ENCODE assay signal across 22 cellular contexts in the genomic region with DNA sequence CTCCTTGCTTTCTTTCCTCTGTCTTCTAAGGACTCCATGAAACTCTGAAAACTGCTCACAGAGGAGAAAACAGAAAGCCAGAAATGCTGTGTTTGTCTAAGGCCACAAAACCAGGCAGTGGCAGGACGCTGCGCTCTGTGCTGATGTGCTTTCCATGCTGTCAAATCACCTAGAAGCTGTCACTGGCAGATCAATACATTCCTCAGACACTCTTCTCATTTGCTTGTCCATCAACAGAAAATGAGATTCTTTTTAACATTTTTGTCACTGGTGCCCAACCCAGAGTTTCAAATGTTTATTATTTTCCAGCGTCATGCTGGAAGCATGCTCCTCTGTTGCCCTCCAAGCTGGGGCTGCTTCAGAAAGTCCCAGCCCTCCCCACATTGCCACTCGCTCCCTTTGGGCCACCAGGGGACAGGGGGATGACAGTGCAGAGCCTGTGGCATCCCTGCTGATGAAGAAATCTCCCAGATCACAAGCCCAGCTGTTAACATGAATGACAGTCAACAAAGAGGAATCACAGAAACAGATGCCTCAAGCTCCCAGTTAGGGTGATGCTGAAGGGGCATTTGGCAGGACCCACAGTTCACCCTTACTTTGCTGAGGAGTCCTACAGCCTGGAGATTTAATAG.
DNase-seq lines count a peak whose midpoint lies in the region; ATAC-seq and TF ChIP-seq lines count a peak whose summit lies in the region.
"Had no signal": no experiment of that assay in that cellular context is flagged by ENCODE, and none has a peak within 500 bp of the region (broad histone marks: within the 10 kb centered on the region; RNA-seq: fewer than 3 reads in every experiment).

No MANE protein-coding gene starts in this region.

- H3K27me3 ChIP-seq in A673 (replicated peaks; ENCODE audit: insufficient read depth, low read depth, low read length, poor library complexity) = no peaks in the 10 kb centered on the region
- H3K27me3 ChIP-seq in trophoblast cell (ENCODE audit: insufficient read depth, low read length) = no peaks in the 10 kb centered on the region
- H3K27me3 ChIP-seq: BLaER1 had no signal

- no TSS peak for BruUV-seq in A673 (replicated peaks; lab: Mats Ljungman, UMichigan)

- H4K8ac ChIP-seq in trophoblast cell (ENCODE audit: low read depth, low read length) = no peak overlapping the region

- no peaks in the 10 kb centered on the region for H3K9me3 Mint-ChIP-seq in endothelial cell (ENCODE audit: unreplicated experiment)

- no peak overlapping the region for H2BK5ac ChIP-seq in trophoblast cell (ENCODE audit: low read depth, low read length, poor library complexity)

- H3K4me1 ChIP-seq in A673 (ENCODE audit: insufficient read depth, low read length, poor library complexity, severe bottlenecking) (peaks cover 35% of the 10 kb centered on the region), mesodermal cell (ENCODE audit: control insufficient read depth, insufficient read depth, low read length, poor library complexity, severe bottlenecking) (no peaks in the 10 kb centered on the region), trophoblast cell (ENCODE audit: control insufficient read depth in 1 of 2, insufficient read depth in 2 of 2, low read length in 2 of 2) (peaks cover 0 to 2% of the 10 kb centered on the region in 2 experiments)
- H3K4me1 ChIP-seq: BLaER1 had no signal

- TF ChIP-seq CTCF in A673 (conservative IDR thresholded peaks at IDR 0.05; ENCODE audit: low read depth, low read length) (0 out of 2 replicates have a peak, but pooled peaks have one; percentile 11), endothelial cell (IDR thresholded peaks at IDR 0.05; ENCODE audit: unreplicated experiment) (no peak)

- peaks cover 3% of the 10 kb centered on the region for H3K4me1 Mint-ChIP-seq in endothelial cell (ENCODE audit: unreplicated experiment)
- H3K4me1 Mint-ChIP-seq: CD4-positive, CD25-positive, alpha-beta regulatory T cell had no signal

- H3K9ac ChIP-seq in SK-N-MC (ENCODE audit: insufficient read length) (no peak overlapping the region), trophoblast cell (ENCODE audit: low read length) (peak overlapping the region; percentile 29)
- H3K9ac ChIP-seq: BLaER1, GM23248 had no signal

- ATAC-seq in HG03108 (IDR thresholded peaks at IDR 0.05; ENCODE audit: unreplicated experiment) (no peak), GM19452 (IDR thresholded peaks at IDR 0.05; ENCODE audit: unreplicated experiment) (no peak)

- CTCF ChIA-PET in A673 (lab: Charles Lee) = no interaction called here

- no peak overlapping the region for H3K4ac ChIP-seq in trophoblast cell (ENCODE audit: low read depth, low read length)

- DNase-seq in A673 (ENCODE audit: low spot score) (peak; percentile 35), SK-N-MC (ENCODE audit: low read depth, low spot score) (no peak), trophoblast cell (no peak), endothelial cell (ENCODE audit: low spot score) (no peak), AG08396 (ENCODE audit: low spot score) (no peak)
- DNase-seq: 8988T; CD4-positive, CD25-positive, alpha-beta regulatory T cell; DMS153; DND-41; GM23248; HCEC 1CT; NCI-H1048; NCI-H1417; NCI-H1694; NCI-H2029 treated with DMSO at 0.1 percent for 48 hours; NCI-H69; Right ventricle myocardium superior; RPMI8226 had no signal

- H3K27ac Mint-ChIP-seq in endothelial cell (ENCODE audit: unreplicated experiment) = no peak overlapping the region
- H3K27ac Mint-ChIP-seq: CD4-positive, CD25-positive, alpha-beta regulatory T cell had no signal

- peaks cover 5% of the 10 kb centered on the region for H3K9me3 ChIP-seq in A673 (ENCODE audit: low read depth, low read length, poor library complexity, severe bottlenecking)
- no peaks in the 10 kb centered on the region for H3K9me3 ChIP-seq in SK-N-MC (ENCODE audit: low read depth, low read length)
- H3K9me3 ChIP-seq in mesodermal cell (ENCODE audit: control insufficient read depth, low read length) = peaks cover 3% of the 10 kb centered on the region
- H3K9me3 ChIP-seq in trophoblast cell (ENCODE audit: insufficient read depth, low read depth, low read length) = peaks cover 2% of the 10 kb centered on the region
- H3K9me3 ChIP-seq: BLaER1 had no signal

- H3K79me2 ChIP-seq in trophoblast cell (ENCODE audit: control insufficient read depth, insufficient read depth, low read length, poor library complexity) = no peaks in the 10 kb centered on the region

- H3K27ac ChIP-seq in A673 (ENCODE audit: low read depth, low read length, poor library complexity, severe bottlenecking) = peak overlapping the region; percentile 53
- peak overlapping the region; percentile 40; the same call in 1 of the 2 replicates for H3K27ac ChIP-seq in SK-N-MC
- H3K27ac ChIP-seq in mesodermal cell (ENCODE audit: low read depth, low read length, severe bottlenecking) = peak overlapping the region; percentile 8
- H3K27ac ChIP-seq in trophoblast cell (ENCODE audit: low read depth, low read length) = no peak overlapping the region
- H3K27ac ChIP-seq: BLaER1, GM23248 had no signal

- no peak overlapping the region for H3K14ac ChIP-seq in trophoblast cell (ENCODE audit: low read length)

- H3K23ac ChIP-seq in trophoblast cell (ENCODE audit: low read length) = no peak overlapping the region

- H2BK120ac ChIP-seq in trophoblast cell (ENCODE audit: insufficient read depth, low read length, poor library complexity) = no peak overlapping the region

- H4K91ac ChIP-seq in trophoblast cell (ENCODE audit: low read depth, low read length) = no peak overlapping the region

- no peak overlapping the region for H3K4me2 ChIP-seq in trophoblast cell (ENCODE audit: low read length)
- H3K4me2 ChIP-seq: BLaER1 had no signal

- no peak overlapping the region for H3K4me3 Mint-ChIP-seq in endothelial cell (ENCODE audit: unreplicated experiment)
- H3K4me3 Mint-ChIP-seq: CD4-positive, CD25-positive, alpha-beta regulatory T cell had no signal

- H3K4me3 ChIP-seq in A673 (ENCODE audit: low read depth, low read length, poor library complexity, severe bottlenecking) (no peak overlapping the region), SK-N-MC (no peak overlapping the region; the same call in 1 of the 2 replicates), mesodermal cell (ENCODE audit: extremely low read depth, insufficient read depth, low read length, poor library complexity, severe bottlenecking) (no peak overlapping the region), trophoblast cell (ENCODE audit: low read depth, low read length) (no peak overlapping the region)
- H3K4me3 ChIP-seq: BLaER1, GM23248 had no signal

- H2AK5ac ChIP-seq in trophoblast cell (ENCODE audit: low read length) = no peak overlapping the region

- H2AFZ ChIP-seq in trophoblast cell (ENCODE audit: insufficient read depth, low read length, poor library complexity) = no peak overlapping the region
- H2AFZ ChIP-seq: GM23248 had no signal

- no peak overlapping the region for H2BK12ac ChIP-seq in trophoblast cell (ENCODE audit: low read length)

- H3K18ac ChIP-seq in trophoblast cell (ENCODE audit: low read length) = no peak overlapping the region

- H3K27me3 Mint-ChIP-seq in endothelial cell (ENCODE audit: unreplicated experiment) = no peaks in the 10 kb centered on the region
- H3K27me3 Mint-ChIP-seq: CD4-positive, CD25-positive, alpha-beta regulatory T cell had no signal

- intact Hi-C loops in A673 (cut with micrococcal nuclease; ENCODE audit: unreplicated experiment) = no loop called here

- H3K36me3 ChIP-seq in A673 (ENCODE audit: insufficient read depth, low read length, poor library complexity, severe bottlenecking) (no peaks in the 10 kb centered on the region), SK-N-MC (ENCODE audit: insufficient read depth, low read length) (no peaks in the 10 kb centered on the region), mesodermal cell (ENCODE audit: control insufficient read depth, insufficient read depth, low read length) (no peaks in the 10 kb centered on the region), trophoblast cell (ENCODE audit: control insufficient read depth in 1 of 2, insufficient read depth in 2 of 2, low read length in 2 of 2) (no peaks in the 10 kb centered on the region)
- H3K36me3 ChIP-seq: BLaER1 had no signal

- 75 to 95% methylated on average over 3 to 4 of the region's 4 CpGs for WGBS in mesodermal cell (ENCODE audit: insufficient coverage in 2 of 2), 2 experiments
- WGBS in trophoblast cell (ENCODE audit: extremely low coverage, insufficient coverage, insufficient read length) = no CpG with 5 or more reads among the region's 4 CpGs

- H3K36me3 Mint-ChIP-seq in endothelial cell (ENCODE audit: low read depth, unreplicated experiment) = no peaks in the 10 kb centered on the region
- H3K36me3 Mint-ChIP-seq: CD4-positive, CD25-positive, alpha-beta regulatory T cell had no signal

- no peak overlapping the region for H4K12ac ChIP-seq in trophoblast cell (ENCODE audit: low read depth, low read length)

- H3K79me1 ChIP-seq in trophoblast cell (ENCODE audit: low read length) = no peaks in the 10 kb centered on the region

- POLR2A ChIA-PET in A673 (lab: Charles Lee; ENCODE audit: low non-redundant PET) = no interaction called here
